In genomic region chr2:109910789-109911188, GRCh38 we compare ENCODE assay signal across 10 cellular contexts. TPM values are rescaled to one million over a fixed set of nuclear protein-coding genes. Genes with fewer than 3 reads are reported as not detected.
A peak's percentile ranks its signal among the peaks of the same experiment; 100 is the strongest.
DNase-seq lines count a peak whose midpoint lies in the region; ATAC-seq and TF ChIP-seq lines count a peak whose summit lies in the region.
"Not testable (repeated sequence)": the region's sequence is repeated elsewhere in the genome, so short reads cannot be mapped to it uniquely, and the experiment has no call there.
"Had no signal": no experiment of that assay in that cellular context is flagged by ENCODE, and none has a peak within 500 bp of the region (broad histone marks: within the 10 kb centered on the region; RNA-seq: fewer than 3 reads in every experiment).

No MANE protein-coding gene starts in this region.

- not testable (repeated sequence) for TF ChIP-seq RAD21 in IMR-90 (IDR thresholded peaks at IDR 0.05; ENCODE audit: low read length)

- not testable (repeated sequence) for H2BK20ac ChIP-seq in IMR-90 (ENCODE audit: low read depth, low read length)

- POLR2A ChIA-PET in IMR-90 (lab: Charles Lee; ENCODE audit: unreplicated experiment): not testable (repeated sequence)

- dilution Hi-C loops in IMR-90 (cut with HindIII; ENCODE audit: low sequenced_read_pairs, unreplicated experiment): not testable (repeated sequence)

- not testable (repeated sequence) for H2AK5ac ChIP-seq in IMR-90 (ENCODE audit: low read depth, low read length)

- BruUV-seq in IMR-90 (replicated peaks; lab: Mats Ljungman, UMichigan): not testable (repeated sequence)

- not testable (repeated sequence) for H3K9me3 ChIP-seq in IMR-90 (ENCODE audit: control insufficient read depth, insufficient read depth, low read length); left lung; gastrocnemius medialis; aorta (ENCODE audit: control insufficient read depth, low read length)

- not testable (repeated sequence) for H2BK120ac ChIP-seq in IMR-90 (ENCODE audit: low read depth, low read length)

- H3K9ac ChIP-seq in IMR-90 (ENCODE audit: low read depth, low read length): not testable (repeated sequence)

- intact Hi-C loops in IMR-90 (cut with micrococcal nuclease); Right ventricle myocardium inferior (cut with DNase I); left ventricle myocardium superior (cut with micrococcal nuclease); left lung (cut with DNase I); gastrocnemius medialis (cut with DNase I; ENCODE audit: low total_unique reads); aorta (cut with DNase I): not testable (repeated sequence)

- not testable (repeated sequence) for TF ChIP-seq POLR2A in IMR-90 (IDR thresholded peaks at IDR 0.05; ENCODE audit: low read depth, low read length); gastrocnemius medialis (IDR thresholded peaks at IDR 0.05)

- not testable (repeated sequence) for H3K14ac ChIP-seq in IMR-90 (replicated peaks; ENCODE audit: low read depth, low read length)

- not testable (repeated sequence) for H3K4me1 ChIP-seq in IMR-90 (ENCODE audit: control insufficient read depth, insufficient read depth, low read length); left lung; gastrocnemius medialis; aorta (ENCODE audit: control insufficient read depth in 1 of 2, insufficient read depth in 2 of 2, low read length in 2 of 2)

- not testable (repeated sequence) for H3K4me3 ChIP-seq in IMR-90 (ENCODE audit: insufficient read depth, low read depth, low read length); left lung; gastrocnemius medialis; aorta (ENCODE audit: low read length in 2 of 2)

- H2AK9ac ChIP-seq in IMR-90 (replicated peaks; ENCODE audit: low read depth, low read length, poor library complexity): not testable (repeated sequence)

- ATAC-seq in IMR-90 (ENCODE audit: low read depth) (peak; percentile 25), Right ventricle myocardium inferior (peak; percentile 87), left ventricle myocardium superior (peak; percentile 91), left lung (peak; percentile 59), omental fat pad (ENCODE audit: low FRiP score) (peak; percentile 44), gastrocnemius medialis (peak; percentile 65 to 78), aorta (ENCODE audit: low FRiP score) (peak; percentile 28)

- not testable (repeated sequence) for H3K27me3 ChIP-seq in IMR-90 (ENCODE audit: control insufficient read depth, insufficient read depth, low read length); left lung; gastrocnemius medialis; aorta (ENCODE audit: control insufficient read depth in 1 of 2, insufficient read depth in 2 of 2, low read length in 1 of 2)

- H3K4ac ChIP-seq in IMR-90 (ENCODE audit: low read depth, low read length): not testable (repeated sequence)

- TF ChIP-seq CTCF in IMR-90 (conservative IDR thresholded peaks at IDR 0.05; ENCODE audit: low read depth, low read length); left lung (IDR thresholded peaks at IDR 0.05); omental fat pad (IDR thresholded peaks at IDR 0.05); gastrocnemius medialis (IDR thresholded peaks at IDR 0.05 in 4 of 5, conservative IDR thresholded peaks at IDR 0.05 in 1 of 5): not testable (repeated sequence)

- H3K4me2 ChIP-seq in IMR-90 (ENCODE audit: low read depth, low read length): not testable (repeated sequence)

- not testable (repeated sequence) for H3K27ac ChIP-seq in IMR-90 (ENCODE audit: insufficient read depth, low read length); left lung; gastrocnemius medialis; aorta (ENCODE audit: low read depth in 1 of 2, low read length in 2 of 2)

- not testable (repeated sequence) for H3K9me1 ChIP-seq in IMR-90 (ENCODE audit: insufficient read depth, low read length)

- H3K79me1 ChIP-seq in IMR-90 (ENCODE audit: low read depth in 1 of 2, low read length in 2 of 2): not testable (repeated sequence)

- H4K8ac ChIP-seq in IMR-90 (ENCODE audit: low read depth in 2 of 2, low read length in 2 of 2): not testable (repeated sequence)

- H2BK15ac ChIP-seq in IMR-90 (ENCODE audit: low read depth, low read length): not testable (repeated sequence)

- H2AFZ ChIP-seq in IMR-90 (replicated peaks; ENCODE audit: low read length, poor library complexity): not testable (repeated sequence)

- not testable (repeated sequence) for H3K36me3 ChIP-seq in IMR-90 (ENCODE audit: control insufficient read depth, insufficient read depth, low read length); left lung; gastrocnemius medialis; aorta (ENCODE audit: control insufficient read depth in 1 of 2, insufficient read depth in 2 of 2, low read length in 1 of 2)

- not testable (repeated sequence) for H3K23ac ChIP-seq in IMR-90 (ENCODE audit: low read depth, low read length)

- CTCF ChIA-PET in IMR-90 (lab: Yijun Ruan, JAX): not testable (repeated sequence)

- not testable (repeated sequence) for H4K5ac ChIP-seq in IMR-90 (ENCODE audit: low read depth, low read length)

- not testable (repeated sequence) for H4K20me1 ChIP-seq in IMR-90 (ENCODE audit: insufficient read depth, low read length)

- in situ Hi-C loops in IMR-90 (cut with MboI; ENCODE audit: low sequenced_read_pairs); gastrocnemius medialis (cut with MboI; ENCODE audit: low sequenced_read_pairs in 4 of 4): not testable (repeated sequence)

- not testable (repeated sequence) for H3K18ac ChIP-seq in IMR-90 (ENCODE audit: low read depth, low read length)

- H4K91ac ChIP-seq in IMR-90 (ENCODE audit: insufficient read depth, low read depth, low read length): not testable (repeated sequence)

- H2BK5ac ChIP-seq in IMR-90 (ENCODE audit: low read depth, low read length, poor library complexity, severe bottlenecking): not testable (repeated sequence)

- H3K56ac ChIP-seq in IMR-90 (ENCODE audit: extremely low read depth, insufficient read depth, low read length): not testable (repeated sequence)

- DNase-seq in IMR-90; Right ventricle myocardium inferior (ENCODE audit: missing footprints); left ventricle myocardium superior; left lung; omental fat pad (ENCODE audit: low spot score); gastrocnemius medialis; aorta: not testable (repeated sequence)

RNA-seq across cellular contexts. Expression of gene LIMS3, which starts 12.3 kb away (rescaled TPM):
- total RNA-seq in IMR-90 (2012; rRNA removed) (4.4 and 12.7 TPM in 2 replicates), Right ventricle myocardium inferior (5.3 TPM), left ventricle myocardium superior (2.6 TPM), left lung (1 to 10 TPM; 1.5 to 1.7 TPM), omental fat pad (1 to 10 TPM in 3 of 4 donors, not detected in 1; 1.2 to 2.4 (median 2.2) TPM), gastrocnemius medialis (10 to 100 TPM; 11.0 to 23.0 (median 16.9) TPM), aorta (10 to 100 TPM; 16.6 to 21.7 TPM)
- polyA plus RNA-seq in IMR-90 (2012; rRNA removed) (0.44 and 0.99 TPM in 2 replicates), aorta (1 to 10 TPM in 1 of 2 donors, not detected in 1; 4.7 TPM)
- polyA plus RNA-seq in IMR-90 (2012; cell fraction: cytosol; rRNA removed): 1.6 and 2.0 TPM in 2 replicates
- polyA plus RNA-seq in IMR-90 (2012; cell fraction: nucleus; rRNA removed; ENCODE audit: low replicate concordance): 4.4 and 16.1 TPM in 2 replicates
- total RNA-seq: CD4-positive, CD25-positive, alpha-beta regulatory T cell; CD8-positive, alpha-beta T cell; H7 had no signal

Comparison
In these comparisons a context has a peak if more than half of its experiments do, and no peak if none do; other contexts are left out.
1. ATAC-seq: peak in every context shown above with its lines; median percentile 91 in left ventricle myocardium superior; 87 in Right ventricle myocardium inferior; 72 in gastrocnemius medialis; 59 in left lung; 44 in omental fat pad; 28 in aorta; 25 in IMR-90.